1 cellular context compared by ENCODE assay signal in the genomic region with DNA sequence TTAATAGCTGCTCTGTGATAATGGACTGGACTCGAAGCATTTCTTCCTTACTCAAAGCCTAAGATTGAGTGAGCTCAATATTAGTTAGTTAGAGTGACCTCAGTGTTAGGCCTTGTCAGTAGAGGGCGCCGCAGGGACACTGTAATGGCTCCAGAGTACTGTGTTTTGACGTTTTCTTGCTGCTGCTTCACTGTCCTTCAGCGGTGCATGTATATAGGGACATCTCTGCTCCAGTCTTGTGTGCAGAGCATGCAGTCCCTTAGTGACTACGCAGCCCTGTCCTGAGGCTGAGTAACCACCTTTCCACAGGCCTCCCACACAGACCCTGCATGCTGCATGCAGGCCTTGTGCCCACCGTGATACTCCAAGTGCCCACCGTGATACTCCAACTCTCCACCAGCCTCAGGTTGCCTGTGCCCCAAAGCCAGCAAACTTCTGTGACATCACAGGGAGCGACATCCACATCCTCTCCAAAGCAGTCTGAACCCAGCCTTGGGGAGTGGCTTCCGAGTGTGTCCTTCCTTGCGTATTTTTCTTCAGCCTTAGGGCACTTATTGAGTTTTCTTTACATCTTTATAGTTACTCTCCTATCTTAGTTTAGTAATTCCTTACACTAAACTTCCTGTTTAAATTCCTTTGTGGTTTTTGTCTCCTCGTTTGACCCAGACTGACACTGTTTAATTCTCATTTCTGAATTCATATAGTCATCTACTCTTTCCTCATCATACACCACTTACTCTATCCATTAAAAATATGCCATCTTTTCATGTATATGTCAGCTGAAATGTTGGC.
TF ChIP-seq lines count a peak whose summit lies in the region.

No MANE protein-coding gene starts in this region.

TF ChIP-seq in K562, 482 proteins besides CTCF, POLR2A, EP300 and RAD21 (continued from another document):
- TF ChIP-seq, protein P1, sequence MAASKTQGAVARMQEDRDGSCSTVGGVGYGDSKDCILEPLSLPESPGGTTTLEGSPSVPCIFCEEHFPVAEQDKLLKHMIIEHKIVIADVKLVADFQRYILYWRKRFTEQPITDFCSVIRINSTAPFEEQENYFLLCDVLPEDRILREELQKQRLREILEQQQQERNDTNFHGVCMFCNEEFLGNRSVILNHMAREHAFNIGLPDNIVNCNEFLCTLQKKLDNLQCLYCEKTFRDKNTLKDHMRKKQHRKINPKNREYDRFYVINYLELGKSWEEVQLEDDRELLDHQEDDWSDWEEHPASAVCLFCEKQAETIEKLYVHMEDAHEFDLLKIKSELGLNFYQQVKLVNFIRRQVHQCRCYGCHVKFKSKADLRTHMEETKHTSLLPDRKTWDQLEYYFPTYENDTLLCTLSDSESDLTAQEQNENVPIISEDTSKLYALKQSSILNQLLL (CRISPR knock-in tag; IDR thresholded peaks at IDR 0.05; ENCODE audit: borderline replicate concordance): no peak
